9 cellular contexts compared by ENCODE assay signal in the genomic region with DNA sequence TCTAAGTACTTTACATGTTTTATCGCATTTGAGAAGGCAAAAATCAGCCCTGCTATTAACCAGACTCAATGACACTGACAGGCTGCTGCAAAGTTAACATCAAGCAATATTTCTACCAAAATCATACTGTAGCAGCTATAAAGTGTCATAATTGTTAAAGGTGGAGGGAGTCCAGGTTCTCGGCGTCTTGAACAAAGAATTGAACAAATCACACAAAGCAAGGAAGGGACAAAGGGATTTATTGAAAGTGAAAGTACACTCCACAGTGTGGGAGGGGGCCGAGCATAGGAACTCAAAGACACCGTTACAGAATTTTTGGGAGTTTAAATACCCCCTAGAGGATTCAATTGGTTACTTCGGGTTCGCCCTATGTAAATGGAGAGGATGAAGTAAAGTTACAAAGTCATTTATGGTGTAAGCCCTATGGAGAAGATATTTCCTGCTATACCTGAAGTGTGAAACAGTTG. TPM values are rescaled to one million over a fixed set of nuclear protein-coding genes. Genes with fewer than 3 reads are reported as not detected.
A peak's percentile ranks its signal among the peaks of the same experiment; 100 is the strongest.
DNase-seq lines count a peak whose midpoint lies in the region; ATAC-seq, FAIRE-seq and TF ChIP-seq lines count a peak whose summit lies in the region.
"Had no signal": no experiment of that assay in that cellular context is flagged by ENCODE, and none has a peak within 500 bp of the region (broad histone marks: within the 10 kb centered on the region; RNA-seq: fewer than 3 reads in every experiment).

No MANE protein-coding gene starts in this region.

- no peak for ATAC-seq in GM18907 (IDR thresholded peaks at IDR 0.05; ENCODE audit: unreplicated experiment)

- H3K4me3 Mint-ChIP-seq in CD14-positive monocyte (peak overlapping the region; percentile 48 to 86), neural crest cell (peak overlapping the region; percentile 96)

- peak overlapping the region; percentile 71 for H3K4me3 ChIP-seq in choroid plexus epithelial cell (ENCODE audit: low read depth, low read length)

- no peak for FAIRE-seq in HTR-8/SVneo (lab: Jason Lieb, UNC)
- FAIRE-seq: GM18507 had no signal

- H3K27ac Mint-ChIP-seq in CD14-positive monocyte (no peak overlapping the region), neural crest cell (ENCODE audit: unreplicated experiment) (no peak overlapping the region)

- H3K27me3 Mint-ChIP-seq in CD14-positive monocyte (ENCODE audit: low read depth in 3 of 3) (peaks cover 21 to 30% (median 27%) of the 10 kb centered on the region in 3 donors), neural crest cell (ENCODE audit: low read depth) (peaks cover 11% of the 10 kb centered on the region)

- intact Hi-C loops in CD14-positive monocyte (cut with micrococcal nuclease), result no loop called here

- TF ChIP-seq CTCF in CD14-positive monocyte (IDR thresholded peaks at IDR 0.05) (no peak), choroid plexus epithelial cell (conservative IDR thresholded peaks at IDR 0.05; ENCODE audit: low read depth, low read length) (no peak), neural crest cell (conservative IDR thresholded peaks at IDR 0.05) (no peak)

- DNase-seq in CD14-positive monocyte (ENCODE audit: low spot score), result no peak
- peak; percentile 8 for DNase-seq in LoVo (ENCODE audit: low spot score)
- peak; percentile 14 for DNase-seq in choroid plexus epithelial cell (ENCODE audit: low read depth)
- no peak for DNase-seq in neural crest cell (ENCODE audit: low read depth, low spot score)
- no peak for DNase-seq in COLO668 (lab: John Stamatoyannopoulos, UW; ENCODE audit: unreplicated experiment)
- DNase-seq in HTR-8/SVneo (ENCODE audit: insufficient read length, low spot score), result no peak
- no peak for DNase-seq in middle frontal gyrus (ENCODE audit: extremely low spot score, low spot score)

- H3K9me3 Mint-ChIP-seq in CD14-positive monocyte (peaks cover 11 to 42% (median 28%) of the 10 kb centered on the region in 7 donors), neural crest cell (peaks cover 2% of the 10 kb centered on the region)

- H3K36me3 Mint-ChIP-seq in CD14-positive monocyte (peaks cover 0 to 4% of the 10 kb centered on the region in 2 donors), neural crest cell (ENCODE audit: low read depth) (no peaks in the 10 kb centered on the region)

- peaks cover 17% of the 10 kb centered on the region for H3K4me1 Mint-ChIP-seq in CD14-positive monocyte
- peaks cover 20% of the 10 kb centered on the region for H3K4me1 Mint-ChIP-seq in neural crest cell

RNA-seq across cellular contexts. Expression of a gene that starts 12.9 kb away (rescaled TPM):
- under 1 TPM in 1 of 2 donors, not detected in 1; 0.17 TPM for polyA plus RNA-seq in CD14-positive monocyte
- total RNA-seq in neural crest cell, result 10.1 and 10.2 TPM in 2 replicates

Comparison
In these comparisons a context has a peak if more than half of its experiments do, and no peak if none do; other contexts are left out.
1. DNase-seq: peak in LoVo (single experiment) and choroid plexus epithelial cell (single experiment); none in CD14-positive monocyte (single experiment), neural crest cell (single experiment), COLO668 (single experiment), HTR-8/SVneo (single experiment) and middle frontal gyrus (single experiment).